ENCODE assay signal across 10 cellular contexts in genomic region chr9:6566409-6567139, GRCh38.
A peak's percentile ranks its signal among the peaks of the same experiment; 100 is the strongest.
DNase-seq lines count a peak whose midpoint lies in the region; ATAC-seq, FAIRE-seq and TF ChIP-seq lines count a peak whose summit lies in the region.
"Had no signal": no experiment of that assay in that cellular context is flagged by ENCODE, and none has a peak within 500 bp of the region (broad histone marks: within the 10 kb centered on the region; RNA-seq: fewer than 3 reads in every experiment).

No MANE protein-coding gene starts in this region.

- intact Hi-C loops in HepG2 (cut with micrococcal nuclease; ENCODE audit: unreplicated experiment) = no loop called here

- DNase-seq in activated T-cell treated with anti-CD3 and anti-CD28 coated beads for 48 hours (ENCODE audit: low read depth) = peak; percentile 30
- no peak for DNase-seq in activated T-cell treated with anti-CD3 and anti-CD28 coated beads, Interleukin-2, amount 50 U/mL, for 1 hour
- peak; percentile 97 for DNase-seq in RPMI7951 (ENCODE audit: low read depth)
- peak; percentile 99 for DNase-seq in dermis blood vessel endothelial cell
- DNase-seq in stimulated activated CD4-positive, alpha-beta T cell treated with anti-CD3 and anti-CD28 coated beads, Interleukin-1b, Interleukin-23, amount 100 ng/mL, for 48 hours = peak; percentile 73
- no peak for DNase-seq in HepG2 (ENCODE audit: low spot score)
- DNase-seq in GM13977 (ENCODE audit: low spot score) = no peak
- no peak for DNase-seq in COLO668 (lab: John Stamatoyannopoulos, UW; ENCODE audit: unreplicated experiment)
- DNase-seq: activated B cell treated with CpG ODN at 0.5 μM for 24 hours, pancreas had no signal

- no peaks in the 10 kb centered on the region for H3K79me2 ChIP-seq in HepG2 (ENCODE audit: insufficient read depth, low read length)

- 92% methylated on average over 10 of the region's 10 CpGs for WGBS in HepG2 (ENCODE audit: low lambda C conversion rate)

- POLR2A ChIA-PET in HepG2 (lab: Yijun Ruan, JAX) = no interaction called here

- no peak overlapping the region for H3K4me2 ChIP-seq in HepG2 (ENCODE audit: low read depth, low read length)

- TF ChIP-seq POLR2A in HepG2 (IDR thresholded peaks at IDR 0.05; ENCODE audit: insufficient read depth in 1 of 2, low read depth in 2 of 2, low read length in 2 of 2) = no peak

- no peaks in the 10 kb centered on the region for H4K20me1 ChIP-seq in HepG2 (ENCODE audit: insufficient read depth, low read length)

- FAIRE-seq in HepG2 (lab: Jason Lieb, UNC) = no peak
- FAIRE-seq: pancreas had no signal

- TF ChIP-seq EP300 in HepG2 (IDR thresholded peaks at IDR 0.05; ENCODE audit: low read depth in 2 of 2, low read length in 2 of 2) = no peak
- no peak for TF ChIP-seq EP300 in HepG2 (CRISPR knock-in tag; IDR thresholded peaks at IDR 0.05; ENCODE audit: borderline replicate concordance)

- no TSS peak for BruUV-seq in HepG2 (replicated peaks; lab: Mats Ljungman, UMichigan)

- no peak overlapping the region for H3K9ac ChIP-seq in HepG2 (ENCODE audit: insufficient read depth, low read depth, low read length)

- H3K4me3 ChIP-seq in HepG2 (replicated peaks in 1 of 3; ENCODE audit: insufficient read depth in 1 of 3, low read depth in 2 of 3, low read length in 3 of 3) = no peak overlapping the region
- H3K4me3 ChIP-seq: pancreas had no signal

- no peaks in the 10 kb centered on the region for H3K27me3 ChIP-seq in HepG2 (ENCODE audit: control insufficient read depth in 1 of 2, insufficient read depth in 2 of 2, low read length in 2 of 2)
- H3K27me3 ChIP-seq: pancreas had no signal

- H2AFZ ChIP-seq in HepG2 (ENCODE audit: low read length) = no peak overlapping the region

- CTCF ChIA-PET in HepG2 (lab: Yijun Ruan, JAX; ENCODE audit: low intra/inter-chr PET ratio, low total read pairs) = no interaction called here

- no peak for ATAC-seq in HepG2

- H3K36me3 ChIP-seq in HepG2 (replicated peaks in 1 of 2; ENCODE audit: control insufficient read depth in 1 of 2, insufficient read depth in 2 of 2, low read length in 2 of 2) = peaks cover 17 to 40% of the 10 kb centered on the region in 2 experiments
- H3K36me3 ChIP-seq: pancreas had no signal

- no peaks in the 10 kb centered on the region for H3K9me3 ChIP-seq in HepG2 (ENCODE audit: low read length)
- H3K9me3 ChIP-seq: pancreas had no signal

- H3K4me1 ChIP-seq in HepG2 (ENCODE audit: insufficient read depth, low read length) = no peaks in the 10 kb centered on the region
- H3K4me1 ChIP-seq: pancreas had no signal

- TF ChIP-seq CTCF in HepG2 (CRISPR knock-in tag; IDR thresholded peaks at IDR 0.05) (no peak), GM13977 (IDR thresholded peaks at IDR 0.05; ENCODE audit: extremely low read depth, insufficient read depth, missing control alignments) (no peak)

- no peak overlapping the region for H3K27ac ChIP-seq in HepG2 (ENCODE audit: extremely low read length, insufficient read depth, low read length)
- H3K27ac ChIP-seq: pancreas had no signal

- TF ChIP-seq RAD21 in HepG2 (CRISPR knock-in tag; IDR thresholded peaks at IDR 0.05) = no peak

- in situ Hi-C loops in HepG2 (cut with HindIII; ENCODE audit: extremely low pct_ligation_motif_present, low pct_unique_long_range_greater_than_20kb) (loop anchor here (5.0 kb wide), 1 partner anchor 214 kb away; no protein-coding TSS in a partner anchor), GM13977 (cut with MboI; ENCODE audit: low pct_unique_long_range_greater_than_20kb, low sequenced_read_pairs, unreplicated experiment) (no loop called here)

TF ChIP-seq in HepG2, 621 proteins besides CTCF, POLR2A, EP300 and RAD21:
- TF ChIP-seq MED1 (CRISPR knock-in tag; IDR thresholded peaks at IDR 0.05) (no peak), PAF1 (CRISPR knock-in tag; IDR thresholded peaks at IDR 0.05) (no peak)

Comparison
In these comparisons a context has a peak if more than half of its experiments do, and no peak if none do; other contexts are left out.
1. DNase-seq: peak in activated T-cell treated with anti-CD3 and anti-CD28 coated beads for 48 hours (single experiment), RPMI7951 (single experiment), dermis blood vessel endothelial cell (single experiment) and stimulated activated CD4-positive, alpha-beta T cell treated with anti-CD3 and anti-CD28 coated beads, Interleukin-1b, Interleukin-23, amount 100 ng/mL, for 48 hours (single experiment); none in activated T-cell treated with anti-CD3 and anti-CD28 coated beads, Interleukin-2, amount 50 U/mL, for 1 hour (single experiment), HepG2 (single experiment), GM13977 (single experiment) and COLO668 (single experiment).